28 cellular contexts compared by ENCODE assay signal in the genomic region with DNA sequence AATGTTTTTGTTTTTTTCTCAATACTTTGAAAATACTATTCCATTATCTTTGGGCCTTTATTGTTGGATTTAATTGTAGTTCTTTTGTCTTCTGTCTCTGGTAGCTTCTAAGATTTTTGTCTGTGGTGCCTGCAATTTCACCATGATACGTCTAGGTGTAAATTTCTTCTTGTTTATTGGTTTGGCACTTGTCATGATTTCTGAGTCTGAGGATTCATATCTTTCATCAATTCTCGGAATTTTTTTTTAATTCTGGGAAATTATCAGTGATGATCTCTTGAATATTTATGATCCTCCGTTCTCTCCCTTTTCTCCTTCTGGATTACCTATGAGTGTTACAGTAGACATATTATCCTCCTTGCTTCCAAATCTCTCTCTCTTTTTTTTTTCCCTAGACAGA. TPM values are rescaled to one million over a fixed set of nuclear protein-coding genes. Genes with fewer than 3 reads are reported as not detected.
"Had no signal": no experiment of that assay in that cellular context is flagged by ENCODE, and none has a peak within 500 bp of the region (broad histone marks: within the 10 kb centered on the region; RNA-seq: fewer than 3 reads in every experiment).

No MANE protein-coding gene starts in this region.

- ATAC-seq: effector memory CD8-positive, alpha-beta T cell; esophagus mucosa; foreskin keratinocyte; gastrocnemius medialis; gastroesophageal sphincter; heart left ventricle; heart right ventricle had no signal

- H3K36me3 ChIP-seq: colonic mucosa, esophagus muscularis mucosa, esophagus squamous epithelium, gastrocnemius medialis, gastroesophageal sphincter, heart left ventricle, heart right ventricle had no signal

- H3K27me3 ChIP-seq: colonic mucosa, dorsolateral prefrontal cortex, esophagus muscularis mucosa, esophagus squamous epithelium, foreskin keratinocyte, gastrocnemius medialis, gastroesophageal sphincter, heart left ventricle, heart right ventricle had no signal

- H3K4me3 ChIP-seq: colonic mucosa, coronary artery, dorsolateral prefrontal cortex, esophagus muscularis mucosa, esophagus squamous epithelium, gastrocnemius medialis, gastroesophageal sphincter, heart left ventricle, heart right ventricle had no signal

- H3K9me3 Mint-ChIP-seq: dendritic cell treated with granulocyte-macrophage colony-stimulating factor and Interleukin-4, amounts not matched to agents 40 ng/mL and 50 ng/mL, for 4 days; effector memory CD8-positive, alpha-beta T cell had no signal

- FAIRE-seq: colon, endometrium, endothelial cell of umbilical vein, frontal cortex had no signal

- H3K27ac ChIP-seq: colonic mucosa, coronary artery, epithelial cell of prostate, esophagus muscularis mucosa, esophagus squamous epithelium, foreskin keratinocyte, gastrocnemius medialis, gastroesophageal sphincter, heart left ventricle, heart right ventricle had no signal

- H3K9me3 ChIP-seq: colonic mucosa, esophagus muscularis mucosa, esophagus squamous epithelium, gastrocnemius medialis, gastroesophageal sphincter had no signal

- H3K27ac Mint-ChIP-seq: dendritic cell treated with granulocyte-macrophage colony-stimulating factor and Interleukin-4, amounts not matched to agents 40 ng/mL and 50 ng/mL, for 4 days; effector memory CD8-positive, alpha-beta T cell had no signal

- H3K4me1 ChIP-seq: colonic mucosa, foreskin keratinocyte, gastrocnemius medialis, gastroesophageal sphincter had no signal

- H3K27me3 Mint-ChIP-seq: dendritic cell treated with granulocyte-macrophage colony-stimulating factor and Interleukin-4, amounts not matched to agents 40 ng/mL and 50 ng/mL, for 4 days; effector memory CD8-positive, alpha-beta T cell had no signal

- DNase-seq: colonic mucosa; cortex of kidney; dermis blood vessel endothelial cell; dorsolateral prefrontal cortex; effector CD4-positive, alpha-beta T cell; effector CD8-positive, alpha-beta T cell; effector memory CD4-positive, alpha-beta T cell; effector memory CD8-positive, alpha-beta T cell; erythroblast; esophagus squamous epithelium; foreskin fibroblast; foreskin keratinocyte; foreskin melanocyte; gastrocnemius medialis; glutamatergic neuron; head of caudate nucleus; heart left ventricle; heart right ventricle had no signal

- H3K4me3 Mint-ChIP-seq: dendritic cell treated with granulocyte-macrophage colony-stimulating factor and Interleukin-4, amounts not matched to agents 40 ng/mL and 50 ng/mL, for 4 days; effector memory CD8-positive, alpha-beta T cell had no signal

RNA-seq across cellular contexts. Expression of a gene that starts 47.0 kb away (rescaled TPM):
- total RNA-seq: endothelial cell of umbilical vein had no signal
- polyA plus RNA-seq: endothelial cell of umbilical vein had no signal
